14 cellular contexts compared by ENCODE assay signal in the genomic region with DNA sequence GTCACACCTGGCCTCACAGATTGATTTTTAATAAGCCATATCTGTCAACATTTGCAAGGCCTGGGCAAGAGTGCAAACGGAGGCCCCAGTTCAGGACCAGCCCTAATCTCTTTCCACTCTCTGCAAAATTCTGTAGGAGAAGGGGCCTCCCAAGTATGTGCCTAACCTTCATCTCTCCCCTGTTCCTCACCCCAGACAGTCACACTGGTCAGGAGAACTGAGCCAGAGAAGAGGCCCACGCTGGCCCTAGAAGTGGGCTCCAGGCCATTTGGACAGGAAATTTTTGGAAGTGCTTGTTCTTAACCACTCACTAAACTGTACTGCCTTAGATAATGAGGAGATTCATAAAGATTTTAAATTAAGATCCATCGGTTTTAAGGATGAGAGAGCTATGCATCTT.
"Had no signal": no experiment of that assay in that cellular context is flagged by ENCODE, and none has a peak within 500 bp of the region (broad histone marks: within the 10 kb centered on the region; RNA-seq: fewer than 3 reads in every experiment).

No MANE protein-coding gene starts in this region.

- H3K27ac Mint-ChIP-seq: activated naive CD4-positive, alpha-beta T cell treated with anti-CD3 and anti-CD28 coated beads for 36 hours; activated naive CD8-positive, alpha-beta T cell treated with anti-CD3 and anti-CD28 coated beads, Interleukin-2, amount 50 U/mL, for 24 hours; activated T-helper 17 cell treated with anti-CD3 and anti-CD28 coated beads, Interleukin-2, amount 50 U/mL, for 72 hours; natural killer cell treated with Interleukin-12 subunit alpha and Interleukin-12 subunit beta and Interleukin-15 and Interleukin-18, amount 100 ng/mL, for 72 hours; stimulated activated naive B cell treated with anti-CD40 and anti-IgM and Interleukin-4, amounts not matched to agents 10 μg/mL and 1 μg/mL and 100 μg/mL, for 72 hours; T-helper 1 cell treated with Interleukin-12 subunit alpha and Interleukin-12 subunit beta and Interleukin-4 antibody, amounts not matched to agents 30 μg/mL and 1 μg/mL, for 36 hours had no signal

- H3K27me3 Mint-ChIP-seq: activated naive CD8-positive, alpha-beta T cell treated with anti-CD3 and anti-CD28 coated beads, Interleukin-2, amount 50 U/mL, for 24 hours; activated T-helper 17 cell treated with anti-CD3 and anti-CD28 coated beads, Interleukin-2, amount 50 U/mL, for 72 hours; natural killer cell treated with Interleukin-12 subunit alpha and Interleukin-12 subunit beta and Interleukin-15 and Interleukin-18, amount 100 ng/mL, for 72 hours; stimulated activated naive B cell treated with anti-CD40 and anti-IgM and Interleukin-4, amounts not matched to agents 10 μg/mL and 1 μg/mL and 100 μg/mL, for 72 hours had no signal

- H3K4me1 ChIP-seq: ascending aorta, foreskin keratinocyte, uterus had no signal

- H3K36me3 ChIP-seq: ascending aorta, cardiac muscle cell, tibial artery, uterus, WERI-Rb-1 had no signal

- H3K27ac ChIP-seq: ascending aorta, cardiac muscle cell, foreskin keratinocyte, tibial artery, uterus, WERI-Rb-1 had no signal

- H3K4me1 Mint-ChIP-seq: activated naive CD8-positive, alpha-beta T cell treated with anti-CD3 and anti-CD28 coated beads, Interleukin-2, amount 50 U/mL, for 24 hours; activated T-helper 17 cell treated with anti-CD3 and anti-CD28 coated beads, Interleukin-2, amount 50 U/mL, for 72 hours; stimulated activated naive B cell treated with anti-CD40 and anti-IgM and Interleukin-4, amounts not matched to agents 10 μg/mL and 1 μg/mL and 100 μg/mL, for 72 hours had no signal

- H3K9me3 ChIP-seq: ascending aorta, tibial artery, uterus had no signal

- ATAC-seq: activated naive CD8-positive, alpha-beta T cell treated with anti-CD3 and anti-CD28 coated beads, Interleukin-2, amount 50 U/mL, for 24 hours; activated T-helper 17 cell treated with anti-CD3 and anti-CD28 coated beads, Interleukin-2, amount 50 U/mL, for 72 hours; natural killer cell treated with Interleukin-12 subunit alpha and Interleukin-12 subunit beta and Interleukin-15 and Interleukin-18, amount 100 ng/mL, for 72 hours; stimulated activated naive B cell treated with anti-CD40 and anti-IgM and Interleukin-4, amounts not matched to agents 10 μg/mL and 1 μg/mL and 100 μg/mL, for 72 hours had no signal

- DNase-seq: activated CD4-positive, alpha-beta T cell treated with anti-CD3 and anti-CD28 coated beads, Interleukin-2, amount 50 U/mL, for 48 hours; activated naive CD4-positive, alpha-beta T cell treated with anti-CD3 and anti-CD28 coated beads for 36 hours; activated naive CD8-positive, alpha-beta T cell treated with anti-CD3 and anti-CD28 coated beads, Interleukin-2, amount 50 U/mL, for 24 hours; mesendoderm; stimulated activated naive B cell treated with anti-CD40 and anti-IgM and Interleukin-4, amounts not matched to agents 10 μg/mL and 1 μg/mL and 100 μg/mL, for 72 hours; WERI-Rb-1 had no signal

- H3K27me3 ChIP-seq: ascending aorta, cardiac muscle cell, foreskin keratinocyte, tibial artery, uterus had no signal

- H3K36me3 Mint-ChIP-seq: natural killer cell treated with Interleukin-12 subunit alpha and Interleukin-12 subunit beta and Interleukin-15 and Interleukin-18, amount 100 ng/mL, for 72 hours; stimulated activated naive B cell treated with anti-CD40 and anti-IgM and Interleukin-4, amounts not matched to agents 10 μg/mL and 1 μg/mL and 100 μg/mL, for 72 hours had no signal

- H3K4me3 ChIP-seq: ascending aorta, cardiac muscle cell, tibial artery, uterus had no signal

- H3K9me3 Mint-ChIP-seq: activated naive CD4-positive, alpha-beta T cell treated with anti-CD3 and anti-CD28 coated beads for 36 hours; natural killer cell treated with Interleukin-12 subunit alpha and Interleukin-12 subunit beta and Interleukin-15 and Interleukin-18, amount 100 ng/mL, for 72 hours; T-helper 1 cell treated with Interleukin-12 subunit alpha and Interleukin-12 subunit beta and Interleukin-4 antibody, amounts not matched to agents 30 μg/mL and 1 μg/mL, for 36 hours had no signal

- H3K4me3 Mint-ChIP-seq: activated naive CD4-positive, alpha-beta T cell treated with anti-CD3 and anti-CD28 coated beads for 36 hours; activated naive CD8-positive, alpha-beta T cell treated with anti-CD3 and anti-CD28 coated beads, Interleukin-2, amount 50 U/mL, for 24 hours; activated T-helper 17 cell treated with anti-CD3 and anti-CD28 coated beads, Interleukin-2, amount 50 U/mL, for 72 hours; natural killer cell treated with Interleukin-12 subunit alpha and Interleukin-12 subunit beta and Interleukin-15 and Interleukin-18, amount 100 ng/mL, for 72 hours; stimulated activated naive B cell treated with anti-CD40 and anti-IgM and Interleukin-4, amounts not matched to agents 10 μg/mL and 1 μg/mL and 100 μg/mL, for 72 hours; T-helper 1 cell treated with Interleukin-12 subunit alpha and Interleukin-12 subunit beta and Interleukin-4 antibody, amounts not matched to agents 30 μg/mL and 1 μg/mL, for 36 hours had no signal
